Comparison of ENCODE assay signal across 11 cellular contexts in genomic region chr2:197893403-197894177, GRCh38.
DNase-seq lines count a peak whose midpoint lies in the region; ATAC-seq and TF ChIP-seq lines count a peak whose summit lies in the region.
"Had no signal": no experiment of that assay in that cellular context is flagged by ENCODE, and none has a peak within 500 bp of the region (broad histone marks: within the 10 kb centered on the region; RNA-seq: fewer than 3 reads in every experiment).

No MANE protein-coding gene starts in this region.

- H3K4me3 ChIP-seq in gastroesophageal sphincter (peak overlapping the region; percentile 19 to 25), aorta (ENCODE audit: low read length in 2 of 2) (peak overlapping the region in 1 of 2 donors; percentile 31)
- H3K4me3 ChIP-seq: BLaER1 had no signal

- H3K27me3 ChIP-seq in gastroesophageal sphincter (no peaks in the 10 kb centered on the region), aorta (ENCODE audit: control insufficient read depth in 1 of 2, insufficient read depth in 2 of 2, low read length in 1 of 2) (no peaks in the 10 kb centered on the region)
- H3K27me3 ChIP-seq: BLaER1 had no signal

- peaks cover 2 to 64% (median 3%) of the 10 kb centered on the region in 3 donors for H3K4me1 ChIP-seq in gastroesophageal sphincter
- H3K4me1 ChIP-seq in aorta (ENCODE audit: control insufficient read depth in 1 of 2, insufficient read depth in 2 of 2, low read length in 2 of 2), result peaks cover 2 to 14% of the 10 kb centered on the region in 2 donors
- H3K4me1 ChIP-seq: BLaER1 had no signal

- intact Hi-C loops in aorta (cut with DNase I), result no loop called here

- WGBS in gastroesophageal sphincter (ENCODE audit: low coverage in 1 of 2), 2 donors, result 41 to 56% methylated on average over 4 to 6 of the region's 6 CpGs
- WGBS in aorta, 2 donors, result 13 to 17% methylated on average over 6 of the region's 6 CpGs

- TF ChIP-seq POLR2A in gastroesophageal sphincter (IDR thresholded peaks at IDR 0.05), result no peak

- H3K36me3 Mint-ChIP-seq in stimulated activated naive CD8-positive, alpha-beta T cell treated with anti-CD3 and anti-CD28 coated beads, Interleukin-15, Interleukin-2, amounts not matched to agents 100 ng/mL and 50 ng/mL, for 24 hours (ENCODE audit: low read depth), result no peaks in the 10 kb centered on the region

- no peaks in the 10 kb centered on the region for H3K9me3 Mint-ChIP-seq in stimulated activated naive CD8-positive, alpha-beta T cell treated with anti-CD3 and anti-CD28 coated beads, Interleukin-15, Interleukin-2, amounts not matched to agents 100 ng/mL and 50 ng/mL, for 24 hours
- no peaks in the 10 kb centered on the region for H3K9me3 Mint-ChIP-seq in stimulated activated naive CD8-positive, alpha-beta T cell treated with anti-CD3 and anti-CD28 coated beads, Interleukin-15, amount 100 ng/mL, for 72 hours

- peak overlapping the region; percentile 6 for H3K4me3 Mint-ChIP-seq in stimulated activated naive CD8-positive, alpha-beta T cell treated with anti-CD3 and anti-CD28 coated beads, Interleukin-15, Interleukin-2, amounts not matched to agents 100 ng/mL and 50 ng/mL, for 24 hours
- H3K4me3 Mint-ChIP-seq in stimulated activated naive CD8-positive, alpha-beta T cell treated with anti-CD3 and anti-CD28 coated beads, Interleukin-15, amount 100 ng/mL, for 72 hours, result no peak overlapping the region

- no peak for TF ChIP-seq CTCF in gastroesophageal sphincter (IDR thresholded peaks at IDR 0.05)

- H3K27me3 Mint-ChIP-seq in stimulated activated naive CD8-positive, alpha-beta T cell treated with anti-CD3 and anti-CD28 coated beads, Interleukin-15, Interleukin-2, amounts not matched to agents 100 ng/mL and 50 ng/mL, for 24 hours, result no peaks in the 10 kb centered on the region
- no peaks in the 10 kb centered on the region for H3K27me3 Mint-ChIP-seq in stimulated activated naive CD8-positive, alpha-beta T cell treated with anti-CD3 and anti-CD28 coated beads, Interleukin-15, amount 100 ng/mL, for 72 hours

- DNase-seq in stimulated activated naive CD8-positive, alpha-beta T cell treated with anti-CD3 and anti-CD28 coated beads, Interleukin-15, amount 100 ng/mL, for 72 hours, result no peak
- DNase-seq in aorta, result no peak
- DNase-seq in SK-N-DZ (ENCODE audit: low spot score), result no peak
- no peak for DNase-seq in stimulated activated naive CD4-positive, alpha-beta T cell treated with Interleukin-2 at 50 U/mL for 16 hours (lab: John Stamatoyannopoulos, UW)
- DNase-seq: NCI-H1092; NK-92 treated with Interleukin-12 subunit alpha and Interleukin-12 subunit beta, amount 100 ng/mL, for 24 hours had no signal

- no peaks in the 10 kb centered on the region for H3K36me3 ChIP-seq in gastroesophageal sphincter
- H3K36me3 ChIP-seq in aorta (ENCODE audit: control insufficient read depth in 1 of 2, insufficient read depth in 2 of 2, low read length in 1 of 2), result no peaks in the 10 kb centered on the region
- H3K36me3 ChIP-seq: BLaER1 had no signal

- H3K4me1 Mint-ChIP-seq in stimulated activated naive CD8-positive, alpha-beta T cell treated with anti-CD3 and anti-CD28 coated beads, Interleukin-15, Interleukin-2, amounts not matched to agents 100 ng/mL and 50 ng/mL, for 24 hours (ENCODE audit: low read depth), result peaks cover 50% of the 10 kb centered on the region
- H3K4me1 Mint-ChIP-seq in stimulated activated naive CD8-positive, alpha-beta T cell treated with anti-CD3 and anti-CD28 coated beads, Interleukin-15, amount 100 ng/mL, for 72 hours, result peaks cover 34% of the 10 kb centered on the region

- no peak for ATAC-seq in stimulated activated naive CD8-positive, alpha-beta T cell treated with anti-CD3 and anti-CD28 coated beads, Interleukin-15, amount 100 ng/mL, for 72 hours
- ATAC-seq in HG03175 (IDR thresholded peaks at IDR 0.05; ENCODE audit: unreplicated experiment), result peak; percentile 54
- ATAC-seq in gastroesophageal sphincter, result no peak
- no peak for ATAC-seq in aorta (ENCODE audit: low FRiP score)
- no peak for ATAC-seq in HG02678 (IDR thresholded peaks at IDR 0.05; ENCODE audit: unreplicated experiment)

- H3K27ac Mint-ChIP-seq in stimulated activated naive CD8-positive, alpha-beta T cell treated with anti-CD3 and anti-CD28 coated beads, Interleukin-15, Interleukin-2, amounts not matched to agents 100 ng/mL and 50 ng/mL, for 24 hours, result no peak overlapping the region
- no peak overlapping the region for H3K27ac Mint-ChIP-seq in stimulated activated naive CD8-positive, alpha-beta T cell treated with anti-CD3 and anti-CD28 coated beads, Interleukin-15, amount 100 ng/mL, for 72 hours

- H3K27ac ChIP-seq in gastroesophageal sphincter (peak overlapping the region; percentile 47 to 69 (median 58)), aorta (ENCODE audit: low read depth in 1 of 2, low read length in 2 of 2) (peak overlapping the region; percentile 48 to 87)
- H3K27ac ChIP-seq: BLaER1 had no signal

- H3K9me3 ChIP-seq in gastroesophageal sphincter (no peaks in the 10 kb centered on the region), aorta (ENCODE audit: control insufficient read depth, low read length) (no peaks in the 10 kb centered on the region)
- H3K9me3 ChIP-seq: BLaER1 had no signal

- no peak for TF ChIP-seq EP300 in gastroesophageal sphincter (IDR thresholded peaks at IDR 0.05)
